Comparison of ENCODE assay signal across 15 cellular contexts in the genomic region with DNA sequence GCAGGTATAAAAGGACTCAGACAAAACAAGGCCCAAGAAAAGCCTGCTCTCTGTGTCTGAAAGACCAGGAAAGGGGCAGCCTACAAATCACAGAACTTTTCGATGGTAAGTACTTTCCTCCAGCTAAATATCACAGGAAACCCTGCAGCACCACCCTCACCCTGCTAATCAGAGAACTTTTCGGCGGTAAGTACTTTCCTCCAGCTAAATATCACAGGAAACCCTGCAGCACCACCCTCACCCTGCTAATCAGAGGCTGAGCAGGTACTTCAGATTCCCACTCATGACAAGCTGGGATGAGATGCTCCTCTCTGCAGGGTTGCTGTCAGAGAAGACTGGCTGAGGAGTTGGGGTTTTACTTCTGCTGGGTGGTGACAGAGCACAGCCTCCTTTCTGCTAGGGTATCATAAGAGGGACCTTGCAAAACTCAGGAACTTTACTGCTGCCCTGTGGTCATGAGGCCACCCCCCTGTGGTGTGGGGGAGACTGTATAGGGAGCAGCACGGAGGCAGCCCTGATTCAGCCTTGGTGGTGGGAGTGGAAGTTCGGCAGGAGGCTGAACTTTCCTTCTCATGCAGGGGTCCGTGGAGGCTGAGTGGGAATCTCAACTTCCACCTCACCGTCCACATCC. TPM values are rescaled to one million over a fixed set of nuclear protein-coding genes. Genes with fewer than 3 reads are reported as not detected.
DNase-seq lines count a peak whose midpoint lies in the region; ATAC-seq lines count a peak whose summit lies in the region.
"Had no signal": no experiment of that assay in that cellular context is flagged by ENCODE, and none has a peak within 500 bp of the region (broad histone marks: within the 10 kb centered on the region; RNA-seq: fewer than 3 reads in every experiment).

No MANE protein-coding gene starts in this region.

- H3K27me3 ChIP-seq in CD8-positive, alpha-beta memory T cell (ENCODE audit: insufficient read depth, low read length, poor library complexity, severe bottlenecking), result no peaks in the 10 kb centered on the region
- H3K27me3 ChIP-seq: Peyer's patch, suprapubic skin had no signal

- H3K4me3 ChIP-seq in CD8-positive, alpha-beta memory T cell (ENCODE audit: low read length), result peak overlapping the region; percentile 47
- H3K4me3 ChIP-seq: Peyer's patch, suprapubic skin had no signal

- peaks cover 77 to 94% (median 92%) of the 10 kb centered on the region in 3 donors for H3K4me1 Mint-ChIP-seq in CD8-positive, alpha-beta memory T cell
- H3K4me1 Mint-ChIP-seq in activated naive CD4-positive, alpha-beta T cell treated with anti-CD3 and anti-CD28 coated beads, Interleukin-2, amount 50 U/mL, for 24 hours, result peaks cover 94% of the 10 kb centered on the region
- peaks cover 47 to 93% (median 87%) of the 10 kb centered on the region in 4 donors for H3K4me1 Mint-ChIP-seq in naive thymus-derived CD8-positive, alpha-beta T cell

- H3K4me1 ChIP-seq in CD8-positive, alpha-beta memory T cell (ENCODE audit: insufficient read depth, low read length), result peaks cover 70% of the 10 kb centered on the region
- H3K4me1 ChIP-seq: Peyer's patch had no signal

- DNase-seq in CD8-positive, alpha-beta memory T cell, result peak; percentile 14 to 57 (median 55)
- DNase-seq in NCI-H226 (peak; percentile 42), NCI-H1092 (lab: John Stamatoyannopoulos, UW) (no peak), cerebellar nuclear complex (lab: John Stamatoyannopoulos, UW) (no peak)
- DNase-seq in naive thymus-derived CD8-positive, alpha-beta T cell, result peak in 4 of 10 donors; percentile 24 to 51 (median 48)
- DNase-seq: kidney glomerular epithelial cell, NCI-H1105, NCI-H524 treated with DMSO at 0.1 percent for 48 hours, Peyer's patch had no signal

- peaks cover 0 to 11% (median 4%) of the 10 kb centered on the region in 3 donors for H3K36me3 Mint-ChIP-seq in CD8-positive, alpha-beta memory T cell
- H3K36me3 Mint-ChIP-seq in activated naive CD4-positive, alpha-beta T cell treated with anti-CD3 and anti-CD28 coated beads, Interleukin-2, amount 50 U/mL, for 24 hours, result peaks cover 3% of the 10 kb centered on the region
- H3K36me3 Mint-ChIP-seq in naive thymus-derived CD8-positive, alpha-beta T cell, result peaks cover 0 to 3% (median 2%) of the 10 kb centered on the region in 3 donors

- POLR2A ChIA-PET in CD8-positive, alpha-beta memory T cell (lab: Charles Lee), result interaction anchor here (0.7 to 1.0 kb wide), 4 partner anchors 13 to 804 kb away, joined by 3 to 5 read pairs (median 3); a partner anchor contains a TSS
- POLR2A ChIA-PET in naive thymus-derived CD8-positive, alpha-beta T cell (lab: Charles Lee), result interaction anchor here (0.7 to 3.0 kb wide), 5 partner anchors 11 to 43 kb away, joined by 3 to 26 read pairs (median 4); a partner anchor contains a TSS

- CTCF ChIA-PET in CD8-positive, alpha-beta memory T cell (lab: Charles Lee), result interaction anchor here (1.4 to 1.8 kb wide), 2 partner anchors 14 to 75 kb away, joined by 4 to 6 read pairs; a partner anchor contains a TSS

- H3K27ac ChIP-seq in CD8-positive, alpha-beta memory T cell (ENCODE audit: low read depth, low read length), result peak overlapping the region; percentile 49
- H3K27ac ChIP-seq: suprapubic skin had no signal

- ATAC-seq in naive thymus-derived CD8-positive, alpha-beta T cell, result peak; percentile 78 to 94
- no peak for ATAC-seq in GM19324 (IDR thresholded peaks at IDR 0.05; ENCODE audit: low FRiP score, unreplicated experiment)
- ATAC-seq: sciatic nerve had no signal

- no peaks in the 10 kb centered on the region for H3K36me3 ChIP-seq in CD8-positive, alpha-beta memory T cell (ENCODE audit: insufficient read depth, low read length)
- H3K36me3 ChIP-seq: Peyer's patch, suprapubic skin had no signal

- no peaks in the 10 kb centered on the region for H3K27me3 Mint-ChIP-seq in CD8-positive, alpha-beta memory T cell
- no peaks in the 10 kb centered on the region for H3K27me3 Mint-ChIP-seq in activated naive CD4-positive, alpha-beta T cell treated with anti-CD3 and anti-CD28 coated beads, Interleukin-2, amount 50 U/mL, for 24 hours
- no peaks in the 10 kb centered on the region for H3K27me3 Mint-ChIP-seq in naive thymus-derived CD8-positive, alpha-beta T cell
- H3K27me3 Mint-ChIP-seq: brain had no signal

- no peaks in the 10 kb centered on the region for H3K9me3 Mint-ChIP-seq in CD8-positive, alpha-beta memory T cell
- H3K9me3 Mint-ChIP-seq in activated naive CD4-positive, alpha-beta T cell treated with anti-CD3 and anti-CD28 coated beads, Interleukin-2, amount 50 U/mL, for 24 hours, result no peaks in the 10 kb centered on the region
- no peaks in the 10 kb centered on the region for H3K9me3 Mint-ChIP-seq in naive thymus-derived CD8-positive, alpha-beta T cell
- H3K9me3 Mint-ChIP-seq: brain had no signal

- H3K4me3 Mint-ChIP-seq in CD8-positive, alpha-beta memory T cell, result peak overlapping the region; percentile 72 to 82 (median 80)
- peak overlapping the region; percentile 65 for H3K4me3 Mint-ChIP-seq in activated naive CD4-positive, alpha-beta T cell treated with anti-CD3 and anti-CD28 coated beads, Interleukin-2, amount 50 U/mL, for 24 hours
- H3K4me3 Mint-ChIP-seq in naive thymus-derived CD8-positive, alpha-beta T cell, result peak overlapping the region; percentile 65 to 83 (median 74)
- H3K4me3 Mint-ChIP-seq: brain had no signal

- H3K27ac Mint-ChIP-seq in CD8-positive, alpha-beta memory T cell, result peak overlapping the region; percentile 90 to 98 (median 92)
- H3K27ac Mint-ChIP-seq in activated naive CD4-positive, alpha-beta T cell treated with anti-CD3 and anti-CD28 coated beads, Interleukin-2, amount 50 U/mL, for 24 hours, result peak overlapping the region; percentile 93
- peak overlapping the region; percentile 84 to 96 (median 92) for H3K27ac Mint-ChIP-seq in naive thymus-derived CD8-positive, alpha-beta T cell

- no peaks in the 10 kb centered on the region for H3K9me3 ChIP-seq in CD8-positive, alpha-beta memory T cell (ENCODE audit: low read length)
- H3K9me3 ChIP-seq: Peyer's patch, suprapubic skin had no signal

RNA-seq across cellular contexts. Expression of a gene that starts 7.2 kb away (rescaled TPM):
- total RNA-seq in CD8-positive, alpha-beta memory T cell, result 10 to 100 TPM; 14.5 to 15.8 TPM
- 21.7 TPM for polyA plus RNA-seq in CD8-positive, alpha-beta memory T cell
- total RNA-seq in naive thymus-derived CD8-positive, alpha-beta T cell, result 10 to 100 TPM; 46.8 to 49.4 TPM
- 10 to 100 TPM; 15.9 to 21.6 (median 18.0) TPM for polyA plus RNA-seq in naive thymus-derived CD8-positive, alpha-beta T cell

RNA-seq across cellular contexts. Expression of a gene that starts 14.4 kb away (rescaled TPM):
- 10 to 100 TPM; 47.4 to 50.1 TPM for total RNA-seq in CD8-positive, alpha-beta memory T cell
- polyA plus RNA-seq in CD8-positive, alpha-beta memory T cell, result 53.1 TPM
- total RNA-seq in naive thymus-derived CD8-positive, alpha-beta T cell, result 10 to 100 TPM; 29.0 to 33.9 TPM
- polyA plus RNA-seq in naive thymus-derived CD8-positive, alpha-beta T cell, result 10 to 100 TPM; 31.0 to 53.5 (median 33.9) TPM

RNA-seq across cellular contexts. Expression of a gene that starts 37.7 kb away (rescaled TPM):
- not detected for total RNA-seq in CD8-positive, alpha-beta memory T cell
- polyA plus RNA-seq in CD8-positive, alpha-beta memory T cell, result not detected
- not detected for total RNA-seq in naive thymus-derived CD8-positive, alpha-beta T cell
- not detected for polyA plus RNA-seq in naive thymus-derived CD8-positive, alpha-beta T cell
- total RNA-seq: myocyte, Peyer's patch, sciatic nerve, suprapubic skin had no signal

Comparison
In these comparisons a context has a peak if more than half of its experiments do, and no peak if none do; other contexts are left out.
1. DNase-seq: peak in CD8-positive, alpha-beta memory T cell (5 of 5) and NCI-H226 (single experiment); none in NCI-H1092 (single experiment) and cerebellar nuclear complex (0 of 2).
2. Peak in every context shown above with its lines, with median percentiles within 50 percentile points of each other: H3K27ac Mint-ChIP-seq and H3K4me3 Mint-ChIP-seq.